In genomic region chr14:104431351-104431928, GRCh38 we compare ENCODE assay signal across 22 cellular contexts.
"Had no signal": no experiment of that assay in that cellular context is flagged by ENCODE, and none has a peak within 500 bp of the region (broad histone marks: within the 10 kb centered on the region; RNA-seq: fewer than 3 reads in every experiment).

No MANE protein-coding gene starts in this region.

- H3K79me2 ChIP-seq: parathyroid adenoma had no signal

- H2AFZ ChIP-seq: parathyroid adenoma had no signal

- H3K27me3 ChIP-seq: ascending aorta, brain microvascular endothelial cell, transverse colon had no signal

- H3K9me3 Mint-ChIP-seq: activated naive CD4-positive, alpha-beta T cell treated with anti-CD3 and anti-CD28 coated beads, Interleukin-2, amount 50 U/mL, for 24 hours; nephron; stimulated activated memory B cell treated with anti-CD40 and anti-IgM and Interleukin-4, amounts not matched to agents 10 μg/mL and 1 μg/mL and 100 μg/mL, for 72 hours; T-helper 1 cell treated with Interleukin-12 subunit alpha and Interleukin-12 subunit beta and Interleukin-4 antibody, amounts not matched to agents 30 μg/mL and 1 μg/mL, for 36 hours had no signal

- H3K4me3 ChIP-seq: ascending aorta, dorsolateral prefrontal cortex, gastroesophageal sphincter, sigmoid colon, smooth muscle cell, stomach, transverse colon had no signal

- H3K27ac ChIP-seq: ascending aorta, brain microvascular endothelial cell, dorsolateral prefrontal cortex, gastroesophageal sphincter, parathyroid adenoma, sigmoid colon, stomach, transverse colon had no signal

- DNase-seq: activated CD4-positive, alpha-beta T cell treated with anti-CD3 and anti-CD28 coated beads, Interleukin-2, amount 50 U/mL, for 48 hours; activated effector memory CD4-positive, alpha-beta T cell treated with anti-CD3 and anti-CD28 coated beads, Interleukin-2, amount 50 U/mL, for 16 hours; brain microvascular endothelial cell; caudate nucleus; hypothalamus; left cardiac atrium; mesenchymal stem cell; stimulated activated CD4-positive, alpha-beta T cell treated with anti-CD3 and anti-CD28 coated beads, Interleukin-15, amount 100 ng/mL, for 24 hours; stomach; T1000; transverse colon had no signal

- H3K27ac Mint-ChIP-seq: activated naive CD4-positive, alpha-beta T cell treated with anti-CD3 and anti-CD28 coated beads, Interleukin-2, amount 50 U/mL, for 24 hours; nephron; stimulated activated memory B cell treated with anti-CD40 and anti-IgM and Interleukin-4, amounts not matched to agents 10 μg/mL and 1 μg/mL and 100 μg/mL, for 72 hours; T-helper 1 cell treated with Interleukin-12 subunit alpha and Interleukin-12 subunit beta and Interleukin-4 antibody, amounts not matched to agents 30 μg/mL and 1 μg/mL, for 36 hours; WTC11 had no signal

- H3K4me1 ChIP-seq: parathyroid adenoma had no signal

- H3K4me2 ChIP-seq: smooth muscle cell had no signal

- H3K36me3 ChIP-seq: ascending aorta, brain microvascular endothelial cell, gastroesophageal sphincter, sigmoid colon, stomach, transverse colon had no signal

- H3K4me3 Mint-ChIP-seq: activated naive CD4-positive, alpha-beta T cell treated with anti-CD3 and anti-CD28 coated beads, Interleukin-2, amount 50 U/mL, for 24 hours; nephron; stimulated activated memory B cell treated with anti-CD40 and anti-IgM and Interleukin-4, amounts not matched to agents 10 μg/mL and 1 μg/mL and 100 μg/mL, for 72 hours; T-helper 1 cell treated with Interleukin-12 subunit alpha and Interleukin-12 subunit beta and Interleukin-4 antibody, amounts not matched to agents 30 μg/mL and 1 μg/mL, for 36 hours; WTC11 had no signal

- H3K4me1 Mint-ChIP-seq: activated naive CD4-positive, alpha-beta T cell treated with anti-CD3 and anti-CD28 coated beads, Interleukin-2, amount 50 U/mL, for 24 hours; stimulated activated memory B cell treated with anti-CD40 and anti-IgM and Interleukin-4, amounts not matched to agents 10 μg/mL and 1 μg/mL and 100 μg/mL, for 72 hours had no signal

- H3K9ac ChIP-seq: parathyroid adenoma had no signal

- H3K27me3 Mint-ChIP-seq: activated naive CD4-positive, alpha-beta T cell treated with anti-CD3 and anti-CD28 coated beads, Interleukin-2, amount 50 U/mL, for 24 hours had no signal

- H3K9me3 ChIP-seq: ascending aorta, gastroesophageal sphincter, sigmoid colon, stomach, transverse colon had no signal

- H3K36me3 Mint-ChIP-seq: activated naive CD4-positive, alpha-beta T cell treated with anti-CD3 and anti-CD28 coated beads, Interleukin-2, amount 50 U/mL, for 24 hours; stimulated activated memory B cell treated with anti-CD40 and anti-IgM and Interleukin-4, amounts not matched to agents 10 μg/mL and 1 μg/mL and 100 μg/mL, for 72 hours; WTC11 had no signal
